15 cellular contexts compared by ENCODE assay signal in the genomic region with DNA sequence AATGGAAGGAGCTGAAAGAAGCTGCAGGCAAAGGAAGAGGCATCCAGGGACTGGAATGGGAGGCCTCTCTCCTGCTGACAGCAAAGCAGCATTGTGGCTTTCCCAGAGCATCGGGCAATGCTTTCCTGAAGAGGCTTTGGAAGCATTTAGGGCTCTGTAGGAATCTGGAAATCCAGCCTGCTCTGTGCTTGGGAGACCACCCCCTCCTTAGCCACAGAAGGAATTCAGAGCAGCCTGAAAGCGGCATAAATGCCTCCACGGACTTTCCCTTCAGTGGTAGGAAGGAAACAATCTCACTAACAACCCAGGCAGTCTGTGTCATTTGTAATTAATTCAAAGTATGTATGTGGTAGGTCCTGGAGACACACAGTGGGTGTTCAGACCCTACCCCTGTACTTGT. TPM values are rescaled to one million over a fixed set of nuclear protein-coding genes. Genes with fewer than 3 reads are reported as not detected.
DNase-seq lines count a peak whose midpoint lies in the region; ATAC-seq and TF ChIP-seq lines count a peak whose summit lies in the region.
"Had no signal": no experiment of that assay in that cellular context is flagged by ENCODE, and none has a peak within 500 bp of the region (broad histone marks: within the 10 kb centered on the region; RNA-seq: fewer than 3 reads in every experiment).

No MANE protein-coding gene starts in this region.

- H3K27ac Mint-ChIP-seq in activated naive CD8-positive, alpha-beta T cell treated with anti-CD3 and anti-CD28 coated beads, Interleukin-2, amount 50 U/mL, for 24 hours: peak overlapping the region; percentile 9
- H3K27ac Mint-ChIP-seq in activated naive CD8-positive, alpha-beta T cell treated with anti-CD3 and anti-CD28 coated beads for 36 hours: no peak overlapping the region
- no peak overlapping the region for H3K27ac Mint-ChIP-seq in type B pancreatic cell
- H3K27ac Mint-ChIP-seq in CD8-positive, alpha-beta memory T cell: no peak overlapping the region
- H3K27ac Mint-ChIP-seq: activated CD4-positive, alpha-beta memory T cell treated with anti-CD3 and anti-CD28 coated beads for 36 hours had no signal

- H3K27me3 Mint-ChIP-seq in activated naive CD8-positive, alpha-beta T cell treated with anti-CD3 and anti-CD28 coated beads, Interleukin-2, amount 50 U/mL, for 24 hours: peaks cover 23% of the 10 kb centered on the region
- peaks cover 43% of the 10 kb centered on the region for H3K27me3 Mint-ChIP-seq in activated naive CD8-positive, alpha-beta T cell treated with anti-CD3 and anti-CD28 coated beads for 36 hours
- H3K27me3 Mint-ChIP-seq in type B pancreatic cell: peaks cover 3% of the 10 kb centered on the region
- H3K27me3 Mint-ChIP-seq in CD8-positive, alpha-beta memory T cell: peaks cover 7 to 34% of the 10 kb centered on the region in 2 donors

- no peak overlapping the region for H3K4me3 ChIP-seq in astrocyte of the spinal cord (ENCODE audit: low read depth, low read length)
- H3K4me3 ChIP-seq in CD8-positive, alpha-beta memory T cell (ENCODE audit: low read length): no peak overlapping the region
- H3K4me3 ChIP-seq: ascending aorta, left ventricle myocardium inferior, spleen had no signal

- in situ Hi-C loops in astrocyte of the spinal cord (cut with HindIII; ENCODE audit: low sequenced_read_pairs): no loop called here

- POLR2A ChIA-PET in CD8-positive, alpha-beta memory T cell (lab: Charles Lee): no interaction called here

- ATAC-seq in activated naive CD8-positive, alpha-beta T cell treated with anti-CD3 and anti-CD28 coated beads, Interleukin-2, amount 50 U/mL, for 24 hours: no peak
- ATAC-seq in HG02642 (IDR thresholded peaks at IDR 0.05; ENCODE audit: poor library complexity, unreplicated experiment): no peak

- CTCF ChIA-PET in CD8-positive, alpha-beta memory T cell (lab: Charles Lee): no interaction called here

- H3K27ac ChIP-seq in CD8-positive, alpha-beta memory T cell (ENCODE audit: low read depth, low read length): no peak overlapping the region
- H3K27ac ChIP-seq: ascending aorta, left ventricle myocardium inferior, neutrophil, spleen had no signal

- H3K36me3 ChIP-seq in CD8-positive, alpha-beta memory T cell (ENCODE audit: insufficient read depth, low read length): no peaks in the 10 kb centered on the region
- H3K36me3 ChIP-seq: ascending aorta, left ventricle myocardium inferior, neutrophil, spleen had no signal

- H3K27me3 ChIP-seq in CD8-positive, alpha-beta memory T cell (ENCODE audit: insufficient read depth, low read length, poor library complexity, severe bottlenecking): no peaks in the 10 kb centered on the region
- H3K27me3 ChIP-seq: ascending aorta, neutrophil, spleen had no signal

- no peaks in the 10 kb centered on the region for H3K9me3 Mint-ChIP-seq in activated naive CD8-positive, alpha-beta T cell treated with anti-CD3 and anti-CD28 coated beads, Interleukin-2, amount 50 U/mL, for 24 hours
- H3K9me3 Mint-ChIP-seq in activated naive CD8-positive, alpha-beta T cell treated with anti-CD3 and anti-CD28 coated beads for 36 hours: no peaks in the 10 kb centered on the region
- H3K9me3 Mint-ChIP-seq in type B pancreatic cell: no peaks in the 10 kb centered on the region
- no peaks in the 10 kb centered on the region for H3K9me3 Mint-ChIP-seq in CD8-positive, alpha-beta memory T cell
- H3K9me3 Mint-ChIP-seq: activated CD4-positive, alpha-beta memory T cell treated with anti-CD3 and anti-CD28 coated beads for 36 hours had no signal

- no peak overlapping the region for H3K4me3 Mint-ChIP-seq in activated naive CD8-positive, alpha-beta T cell treated with anti-CD3 and anti-CD28 coated beads, Interleukin-2, amount 50 U/mL, for 24 hours
- no peak overlapping the region for H3K4me3 Mint-ChIP-seq in activated naive CD8-positive, alpha-beta T cell treated with anti-CD3 and anti-CD28 coated beads for 36 hours
- H3K4me3 Mint-ChIP-seq in type B pancreatic cell: peak overlapping the region; percentile 27
- H3K4me3 Mint-ChIP-seq in CD8-positive, alpha-beta memory T cell: no peak overlapping the region
- H3K4me3 Mint-ChIP-seq: activated CD4-positive, alpha-beta memory T cell treated with anti-CD3 and anti-CD28 coated beads for 36 hours had no signal

- peaks cover 22% of the 10 kb centered on the region for H3K4me1 Mint-ChIP-seq in activated naive CD8-positive, alpha-beta T cell treated with anti-CD3 and anti-CD28 coated beads, Interleukin-2, amount 50 U/mL, for 24 hours
- peaks cover 9% of the 10 kb centered on the region for H3K4me1 Mint-ChIP-seq in activated naive CD8-positive, alpha-beta T cell treated with anti-CD3 and anti-CD28 coated beads for 36 hours
- H3K4me1 Mint-ChIP-seq in type B pancreatic cell (ENCODE audit: unreplicated experiment): peaks cover 24% of the 10 kb centered on the region
- no peaks in the 10 kb centered on the region for H3K4me1 Mint-ChIP-seq in CD8-positive, alpha-beta memory T cell

- no peaks in the 10 kb centered on the region for H3K4me1 ChIP-seq in CD8-positive, alpha-beta memory T cell (ENCODE audit: insufficient read depth, low read length)
- H3K4me1 ChIP-seq: ascending aorta, left ventricle myocardium inferior had no signal

- H3K36me3 Mint-ChIP-seq in activated naive CD8-positive, alpha-beta T cell treated with anti-CD3 and anti-CD28 coated beads, Interleukin-2, amount 50 U/mL, for 24 hours (ENCODE audit: low read depth): no peaks in the 10 kb centered on the region
- H3K36me3 Mint-ChIP-seq in activated naive CD8-positive, alpha-beta T cell treated with anti-CD3 and anti-CD28 coated beads for 36 hours: no peaks in the 10 kb centered on the region
- no peaks in the 10 kb centered on the region for H3K36me3 Mint-ChIP-seq in type B pancreatic cell
- H3K36me3 Mint-ChIP-seq in CD8-positive, alpha-beta memory T cell: no peaks in the 10 kb centered on the region
- H3K36me3 Mint-ChIP-seq: activated CD4-positive, alpha-beta memory T cell treated with anti-CD3 and anti-CD28 coated beads for 36 hours had no signal

- TF ChIP-seq CTCF in astrocyte of the spinal cord (IDR thresholded peaks at IDR 0.05; ENCODE audit: low read depth, low read length): no peak
- TF ChIP-seq CTCF in type B pancreatic cell (conservative IDR thresholded peaks at IDR 0.05): no peak

- no peak for DNase-seq in activated naive CD8-positive, alpha-beta T cell treated with anti-CD3 and anti-CD28 coated beads, Interleukin-2, amount 50 U/mL, for 24 hours
- no peak for DNase-seq in activated naive CD8-positive, alpha-beta T cell treated with anti-CD3 and anti-CD28 coated beads for 36 hours
- DNase-seq in astrocyte of the spinal cord (ENCODE audit: low read depth, low spot score): peak; percentile 71
- peak; percentile 79 for DNase-seq in iris pigment epithelial cell (ENCODE audit: low read depth)
- no peak for DNase-seq in type B pancreatic cell (ENCODE audit: extremely low spot score, unreplicated experiment)
- DNase-seq in CD8-positive, alpha-beta memory T cell: no peak
- DNase-seq in superior temporal gyrus (ENCODE audit: extremely low spot score): no peak
- DNase-seq: activated CD4-positive, alpha-beta memory T cell treated with anti-CD3 and anti-CD28 coated beads for 36 hours; KG1; left ventricle myocardium inferior; NCI-H1694 treated with DMSO at 0.1 percent for 48 hours; spleen had no signal

- no peaks in the 10 kb centered on the region for H3K9me3 ChIP-seq in CD8-positive, alpha-beta memory T cell (ENCODE audit: low read length)
- H3K9me3 ChIP-seq: ascending aorta, left ventricle myocardium inferior, neutrophil, spleen had no signal

RNA-seq across cellular contexts. Expression of a gene that starts 55.4 kb away (rescaled TPM):
- under 1 TPM; 0.43 to 0.60 TPM for total RNA-seq in activated naive CD8-positive, alpha-beta T cell treated with anti-CD3 and anti-CD28 coated beads for 36 hours
- 17.9 and 23.2 TPM in 2 replicates for total RNA-seq in type B pancreatic cell (ENCODE audit: low replicate concordance)
- under 1 TPM; 0.71 to 0.77 TPM for total RNA-seq in CD8-positive, alpha-beta memory T cell
- not detected for polyA plus RNA-seq in CD8-positive, alpha-beta memory T cell

Comparison
In these comparisons a context has a peak if more than half of its experiments do, and no peak if none do; other contexts are left out.
1. DNase-seq: peak in astrocyte of the spinal cord (single experiment) and iris pigment epithelial cell (single experiment); none in activated naive CD8-positive, alpha-beta T cell treated with anti-CD3 and anti-CD28 coated beads, Interleukin-2, amount 50 U/mL, for 24 hours (single experiment), activated naive CD8-positive, alpha-beta T cell treated with anti-CD3 and anti-CD28 coated beads for 36 hours (single experiment), type B pancreatic cell (single experiment), CD8-positive, alpha-beta memory T cell (0 of 5) and superior temporal gyrus (single experiment).
2. RNA of a gene that starts 55.4 kb away (total RNA-seq): 17.9 to 23.2 TPM in type B pancreatic cell; 0.71 to 0.77 TPM in CD8-positive, alpha-beta memory T cell and 0.43 to 0.60 TPM in activated naive CD8-positive, alpha-beta T cell treated with anti-CD3 and anti-CD28 coated beads for 36 hours; every median in the first group is over 10 times any median in the second.